Comparison of ENCODE assay signal across 20 cellular contexts in the genomic region with DNA sequence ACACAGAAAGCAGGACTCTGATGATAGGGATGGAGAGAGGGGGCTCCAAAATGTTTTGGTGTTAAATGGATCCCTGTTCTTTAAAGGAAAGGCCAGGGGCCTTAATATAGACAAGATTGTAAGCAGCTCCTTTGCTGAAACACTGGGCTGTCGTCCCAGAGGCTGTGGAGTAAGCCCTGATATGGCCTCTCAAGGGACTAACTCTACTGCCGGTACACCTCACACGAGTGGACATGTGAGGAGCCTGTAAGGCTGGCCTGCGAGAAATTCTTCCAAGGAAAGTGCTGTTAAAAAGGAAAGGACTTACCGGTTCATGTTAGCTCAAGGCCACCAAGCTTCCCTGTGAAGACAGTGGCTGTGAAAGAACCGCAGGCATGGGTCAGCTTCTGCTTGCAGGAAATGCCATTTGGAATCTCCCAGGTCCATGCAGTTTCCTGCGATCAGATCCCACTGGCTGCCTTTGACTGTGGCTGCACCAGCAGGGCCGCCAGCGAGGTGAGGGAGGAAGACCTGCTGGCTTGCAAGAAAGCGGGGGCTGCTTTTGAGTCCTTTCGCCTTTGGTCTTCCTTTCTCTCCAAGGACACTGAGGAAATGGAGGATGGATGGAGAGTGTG.
DNase-seq lines count a peak whose midpoint lies in the region; ATAC-seq and TF ChIP-seq lines count a peak whose summit lies in the region.
"Had no signal": no experiment of that assay in that cellular context is flagged by ENCODE, and none has a peak within 500 bp of the region (broad histone marks: within the 10 kb centered on the region; RNA-seq: fewer than 3 reads in every experiment).

No MANE protein-coding gene starts in this region.

- H3K27ac ChIP-seq in heart right ventricle (peak overlapping the region in 3 of 10 donors; percentile 24 to 39 (median 27)), right atrium auricular region (no peak overlapping the region), hepatocyte (peak overlapping the region; percentile 64)
- H3K27ac ChIP-seq: A549, GM23248, HL-60 had no signal

- TF ChIP-seq CTCF in heart right ventricle (IDR thresholded peaks at IDR 0.05) (no peak), right atrium auricular region (IDR thresholded peaks at IDR 0.05) (no peak), choroid plexus epithelial cell (conservative IDR thresholded peaks at IDR 0.05; ENCODE audit: low read depth, low read length) (no peak), hepatocyte (IDR thresholded peaks at IDR 0.05; ENCODE audit: poor library complexity) (no peak), osteocyte (IDR thresholded peaks at IDR 0.05) (no peak)

- H3K36me3 ChIP-seq in heart right ventricle (peaks cover 0 to 94% (median 0%) of the 10 kb centered on the region in 9 donors), right atrium auricular region (no peaks in the 10 kb centered on the region), hepatocyte (replicated peaks; ENCODE audit: insufficient read depth, low read depth) (no peaks in the 10 kb centered on the region)

- H3K27ac Mint-ChIP-seq in osteocyte (ENCODE audit: unreplicated experiment), result peak overlapping the region; percentile 60

- intact Hi-C loops in heart right ventricle (cut with DNase I), result no loop called here

- peaks cover 0 to 39% (median 14%) of the 10 kb centered on the region in 9 donors for H3K4me1 ChIP-seq in heart right ventricle
- H3K4me1 ChIP-seq in right atrium auricular region, result peaks cover 0 to 7% of the 10 kb centered on the region in 2 donors
- H3K4me1 ChIP-seq in hepatocyte (ENCODE audit: insufficient read depth), result peaks cover 7% of the 10 kb centered on the region

- 54% methylated on average over 11 of the region's 11 CpGs for WGBS in heart right ventricle, 2 donors
- 87% methylated on average over 11 of the region's 11 CpGs for WGBS in hepatocyte (ENCODE audit: low lambda C conversion rate, missing lambda C conversion rate)

- peak in 1 of 2 donors; percentile 40 for DNase-seq in heart right ventricle
- no peak for DNase-seq in right atrium auricular region (ENCODE audit: low spot score)
- DNase-seq in choroid plexus epithelial cell (ENCODE audit: low read depth), result peak; percentile 38
- DNase-seq in hepatocyte (ENCODE audit: low spot score), result no peak
- DNase-seq in osteocyte (ENCODE audit: extremely low spot score, unreplicated experiment), result no peak
- DNase-seq in NCI-H510A treated with DMSO at 0.1 percent for 48 hours (lab: John Stamatoyannopoulos, UW), result no peak
- no peak for DNase-seq in NCI-H446 (lab: John Stamatoyannopoulos, UW)
- no peak for DNase-seq in NCI-H2227 (lab: John Stamatoyannopoulos, UW; ENCODE audit: unreplicated experiment)
- DNase-seq: C1 segment of cervical spinal cord, DMS 273 treated with DMSO at 0.1 percent for 48 hours, GF-D8, GM23248, MV-4-11, NCI-H1930, NCI-H2171, NCI-H510A, NCI-H82 had no signal

- H3K4me3 Mint-ChIP-seq in osteocyte (ENCODE audit: unreplicated experiment), result no peak overlapping the region

- H3K4me2 ChIP-seq in hepatocyte, result no peak overlapping the region
- H3K4me2 ChIP-seq: A549 had no signal

- no peaks in the 10 kb centered on the region for H3K9me3 Mint-ChIP-seq in osteocyte (ENCODE audit: unreplicated experiment)

- no peak overlapping the region for H2AFZ ChIP-seq in hepatocyte
- H2AFZ ChIP-seq: GM23248 had no signal

- H3K9me3 ChIP-seq in heart right ventricle, result no peaks in the 10 kb centered on the region
- H3K9me3 ChIP-seq in right atrium auricular region, result no peaks in the 10 kb centered on the region
- no peaks in the 10 kb centered on the region for H3K9me3 ChIP-seq in hepatocyte (ENCODE audit: low read depth)
- H3K9me3 ChIP-seq: A549 had no signal

- H3K36me3 Mint-ChIP-seq in osteocyte (ENCODE audit: unreplicated experiment), result peaks cover 80% of the 10 kb centered on the region

- no peaks in the 10 kb centered on the region for H3K9me2 ChIP-seq in hepatocyte (replicated peaks; ENCODE audit: insufficient read depth)

- no peaks in the 10 kb centered on the region for H3K79me2 ChIP-seq in hepatocyte

- H3K27me3 Mint-ChIP-seq in osteocyte (ENCODE audit: unreplicated experiment), result no peaks in the 10 kb centered on the region

- ATAC-seq in heart right ventricle, result peak in 6 of 8 donors; percentile 66 to 85 (median 75)
- ATAC-seq: A549, HCT116 had no signal

- H3K4me1 Mint-ChIP-seq in osteocyte (ENCODE audit: unreplicated experiment), result peaks cover 13% of the 10 kb centered on the region

- H3K27me3 ChIP-seq in heart right ventricle, result no peaks in the 10 kb centered on the region
- H3K27me3 ChIP-seq in right atrium auricular region, result no peaks in the 10 kb centered on the region
- no peaks in the 10 kb centered on the region for H3K27me3 ChIP-seq in hepatocyte

- H4K20me1 ChIP-seq in hepatocyte (ENCODE audit: insufficient read depth, poor library complexity, severe bottlenecking), result no peaks in the 10 kb centered on the region

- H3K4me3 ChIP-seq in heart right ventricle, result no peak overlapping the region
- H3K4me3 ChIP-seq in right atrium auricular region, result no peak overlapping the region
- no peak overlapping the region for H3K4me3 ChIP-seq in choroid plexus epithelial cell (ENCODE audit: low read depth, low read length)
- no peak overlapping the region for H3K4me3 ChIP-seq in hepatocyte
- H3K4me3 ChIP-seq: A549, GM23248 had no signal
